ENCODE assay signal across 1 cellular context in genomic region chr19:49861127-49861526, GRCh38.
A peak's percentile ranks its signal among the peaks of the same experiment; 100 is the strongest.
TF ChIP-seq lines count a peak whose summit lies in the region.

No MANE protein-coding gene starts in this region.

TF ChIP-seq in K562, 482 proteins besides CTCF, POLR2A, EP300 and RAD21:
- TF ChIP-seq TEAD1 (CRISPR knock-in tag; IDR thresholded peaks at IDR 0.05) (no peak), POLR2AphosphoS5 (IDR thresholded peaks at IDR 0.05; ENCODE audit: control insufficient read depth, insufficient read depth, low read depth, low read length) (peak; percentile 13; the same call in 1 of the 2 replicates), RBM22 (IDR thresholded peaks at IDR 0.05; ENCODE audit: low read depth, low read length, poor library complexity, severe bottlenecking) (peak; percentile 8), TOE1 (IDR thresholded peaks at IDR 0.05; ENCODE audit: borderline replicate concordance) (no peak), TOE1 (CRISPR knock-in tag; IDR thresholded peaks at IDR 0.05; ENCODE audit: borderline replicate concordance, low read depth) (no peak), RBFOX2 (IDR thresholded peaks at IDR 0.05; ENCODE audit: low read depth, low read length) (0 out of 2 replicates have a peak, but pooled peaks have one; percentile 14), POLR2AphosphoS2 (IDR thresholded peaks at IDR 0.05; ENCODE audit: low read length) (peak; percentile 24; the same call in 1 of the 2 replicates), SUPT5H (IDR thresholded peaks at IDR 0.05) (0 out of 2 replicates have a peak, but pooled peaks have one; percentile 19)
